Comparison of ENCODE assay signal across 1 cellular context in the genomic region with DNA sequence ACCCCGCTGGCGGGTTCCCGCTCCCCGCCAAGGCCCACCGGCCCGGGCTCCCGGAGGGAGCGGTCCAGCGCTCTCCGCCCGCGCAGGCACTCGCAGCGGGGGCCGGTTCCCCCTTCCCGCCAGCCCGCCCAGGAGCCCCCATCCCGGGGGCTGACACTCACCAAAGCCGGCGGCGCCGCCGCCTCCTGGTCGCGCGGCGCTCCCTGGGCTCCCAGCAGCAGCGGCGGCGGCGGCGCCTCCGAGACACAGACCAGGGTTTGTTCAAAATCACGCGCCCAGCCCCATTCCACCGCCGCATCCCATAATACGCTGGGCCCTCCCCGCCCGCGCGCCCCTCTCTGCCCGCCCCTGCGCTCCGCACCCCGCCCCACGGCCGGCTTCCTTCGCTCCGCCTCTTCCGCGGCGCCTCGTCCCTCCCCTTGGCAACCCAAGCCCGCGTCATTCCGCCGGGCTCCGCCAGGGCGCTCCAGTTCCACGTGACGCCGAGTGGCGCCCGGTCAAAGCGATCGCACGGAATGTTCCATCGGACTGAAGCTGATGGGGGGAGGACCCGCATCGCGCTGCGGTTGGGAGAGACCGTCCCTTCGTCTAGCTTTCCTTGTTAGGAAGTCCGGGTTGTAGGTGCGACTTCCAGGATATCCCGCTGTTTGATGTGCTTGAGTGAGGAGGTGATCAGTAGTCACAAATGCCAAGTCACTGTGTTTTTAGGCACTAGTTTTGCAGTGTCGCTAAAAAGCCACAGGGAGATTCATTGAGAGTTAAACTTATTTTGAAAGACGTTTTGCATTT.
TF ChIP-seq lines count a peak whose summit lies in the region.

No MANE protein-coding gene starts in this region.

TF ChIP-seq in K562, 482 proteins besides CTCF, POLR2A, EP300 and RAD21 (continued from another document and continues in another):
- TF ChIP-seq ZNF561 (CRISPR knock-in tag; conservative IDR thresholded peaks at IDR 0.05) (no peak), LCOR (CRISPR knock-in tag; IDR thresholded peaks at IDR 0.05) (peak; percentile 94), HDAC8 (tag; IDR thresholded peaks at IDR 0.05) (no peak), TCF7 (IDR thresholded peaks at IDR 0.05; ENCODE audit: borderline replicate concordance) (no peak), IFI16 (CRISPR knock-in tag; IDR thresholded peaks at IDR 0.05) (no peak), HDGF (IDR thresholded peaks at IDR 0.05) (no peak), ZNF511 (CRISPR knock-in tag; IDR thresholded peaks at IDR 0.05) (no peak; the same call in 1 of the 2 replicates), ZNF121 (CRISPR knock-in tag; conservative IDR thresholded peaks at IDR 0.05) (no peak), RUNX1 (IDR thresholded peaks at IDR 0.05; ENCODE audit: low read depth) (no peak), HNRNPH1 (optimal IDR thresholded peaks at IDR 0.05; ENCODE audit: low read depth, low read length) (no peak), ZNF324 (CRISPR knock-in tag; IDR thresholded peaks at IDR 0.05) (no peak), CBFA2T2 (conservative IDR thresholded peaks at IDR 0.05) (peak; percentile 55; the same call in 1 of the 2 replicates), HMGN3 (IDR thresholded peaks at IDR 0.05; ENCODE audit: borderline replicate concordance, extremely low read depth, insufficient read length, low read depth, low read length) (peak; percentile 91), BRCA1 (IDR thresholded peaks at IDR 0.05) (no peak), BRCA1 (CRISPR knock-in tag; IDR thresholded peaks at IDR 0.05) (no peak), HMG20A (CRISPR knock-in tag; conservative IDR thresholded peaks at IDR 0.05) (no peak), ETS2 (tag; IDR thresholded peaks at IDR 0.05; ENCODE audit: borderline replicate concordance, poor library complexity, severe bottlenecking) (no peak), CBFB (CRISPR knock-in tag; IDR thresholded peaks at IDR 0.05) (peak; percentile 79; the same call in 1 of the 2 replicates), EP400 (IDR thresholded peaks at IDR 0.05) (peak; percentile 75), MEIS2 (IDR thresholded peaks at IDR 0.05; ENCODE audit: partially characterized antibody) (no peak), FOXK1 (CRISPR knock-in tag; IDR thresholded peaks at IDR 0.05; ENCODE audit: borderline replicate concordance) (no peak), PHF8 (IDR thresholded peaks at IDR 0.05; ENCODE audit: borderline replicate concordance, low read length) (peak; percentile 66; the same call in 1 of the 2 replicates), ZNF584 (CRISPR knock-in tag; IDR thresholded peaks at IDR 0.05; ENCODE audit: low read depth) (no peak), ZNF644 (tag; IDR thresholded peaks at IDR 0.05; ENCODE audit: low read depth) (no peak), PHF21A (IDR thresholded peaks at IDR 0.05; ENCODE audit: borderline replicate concordance, low read depth) (peak; percentile 36; the same call in 1 of the 2 replicates), NUFIP1 (IDR thresholded peaks at IDR 0.05; ENCODE audit: partially characterized antibody) (peak; percentile 80), SMARCC2 (IDR thresholded peaks at IDR 0.05; ENCODE audit: low read depth) (no peak; the same call in 1 of the 2 replicates), FOSL1 (tag; conservative IDR thresholded peaks at IDR 0.05) (no peak; the same call in 1 of the 2 replicates), ZZZ3 (IDR thresholded peaks at IDR 0.05) (no peak), ATF6 (CRISPR knock-in tag; IDR thresholded peaks at IDR 0.05) (no peak), FOXK2 (conservative IDR thresholded peaks at IDR 0.05 in 1 of 2, IDR thresholded peaks at IDR 0.05 in 1 of 2; ENCODE audit: low read depth in 2 of 2) (peak; percentile 70 to 99; a peak in 3 of 4 replicates), EGR1 (conservative IDR thresholded peaks at IDR 0.05) (peak; percentile 60), TBP (optimal IDR thresholded peaks at IDR 0.05; ENCODE audit: low read depth, low read length) (peak; percentile 72), BCOR (IDR thresholded peaks at IDR 0.05) (peak; percentile 64; the same call in 1 of the 2 replicates), SIX5 (IDR thresholded peaks at IDR 0.05; ENCODE audit: borderline replicate concordance in 1 of 2, insufficient read depth in 1 of 2, low read depth in 1 of 2, low read length in 2 of 2) (peak; percentile 46 to 59; a peak in 3 of 4 replicates), MAFF (IDR thresholded peaks at IDR 0.05; ENCODE audit: low read length) (peak; percentile 82), ADNP (tag; IDR thresholded peaks at IDR 0.05) (no peak), CHD2 (IDR thresholded peaks at IDR 0.05; ENCODE audit: low read depth, low read length) (peak; percentile 32; the same call in 1 of the 2 replicates), TAF1 (IDR thresholded peaks at IDR 0.05; ENCODE audit: control insufficient read depth, extremely low read depth, insufficient read depth, low read length, severe bottlenecking) (peak; percentile 29), POLR2AphosphoS2 (IDR thresholded peaks at IDR 0.05; ENCODE audit: low read length) (0 out of 2 replicates have a peak, but pooled peaks have one; percentile 44), ZNF77 (CRISPR knock-in tag; IDR thresholded peaks at IDR 0.05) (no peak), NR2F6 (CRISPR knock-in tag; IDR thresholded peaks at IDR 0.05) (no peak), SMARCA4 (IDR thresholded peaks at IDR 0.05) (peak; percentile 75), ZNF134 (CRISPR knock-in tag; conservative IDR thresholded peaks at IDR 0.05) (no peak), MYC (IDR thresholded peaks at IDR 0.05; ENCODE audit: low read depth, low read length) (peak; percentile 92), MYC (CRISPR knock-in tag; IDR thresholded peaks at IDR 0.05; ENCODE audit: borderline replicate concordance, low read depth) (no peak), HDAC1 (IDR thresholded peaks at IDR 0.05) (peak in 1 of 2 experiments; percentile 73; a peak in 2 of 4 replicates), ZNF316 (IDR thresholded peaks at IDR 0.05) (peak; percentile 94), YY1 (IDR thresholded peaks at IDR 0.05; ENCODE audit: borderline replicate concordance in 1 of 3, control insufficient read depth in 1 of 3, extremely low read depth in 1 of 3, insufficient read depth in 3 of 3, insufficient read length in 1 of 3, insufficient replicate concordance in 2 of 3, low read depth in 1 of 3, low read length in 2 of 3) (peak in 2 of 3 experiments; percentile 66 to 67), BRD9 (IDR thresholded peaks at IDR 0.05; ENCODE audit: low read depth, partially characterized antibody) (no peak), FOXJ2 (tag; IDR thresholded peaks at IDR 0.05) (no peak), ZNF232 (CRISPR knock-in tag; IDR thresholded peaks at IDR 0.05) (no peak), XRCC5 (IDR thresholded peaks at IDR 0.05; ENCODE audit: low read depth, low read length) (peak; percentile 81; the same call in 1 of the 2 replicates)
- TF ChIP-seq, protein P1, sequence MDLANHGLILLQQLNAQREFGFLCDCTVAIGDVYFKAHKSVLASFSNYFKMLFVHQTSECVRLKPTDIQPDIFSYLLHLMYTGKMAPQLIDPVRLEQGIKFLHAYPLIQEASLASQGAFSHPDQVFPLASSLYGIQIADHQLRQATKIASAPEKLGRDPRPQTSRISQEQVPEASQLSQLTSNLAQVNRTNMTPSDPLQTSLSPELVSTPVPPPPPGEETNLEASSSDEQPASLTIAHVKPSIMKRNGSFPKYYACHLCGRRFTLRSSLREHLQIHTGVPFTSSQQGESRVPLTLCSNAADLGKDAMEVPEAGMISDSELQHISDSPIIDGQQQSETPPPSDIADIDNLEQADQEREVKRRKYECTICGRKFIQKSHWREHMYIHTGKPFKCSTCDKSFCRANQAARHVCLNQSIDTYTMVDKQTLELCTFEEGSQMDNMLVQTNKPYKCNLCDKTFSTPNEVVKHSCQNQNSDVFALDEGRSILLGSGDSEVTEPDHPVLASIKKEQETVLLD (IDR thresholded peaks at IDR 0.05) = peak; percentile 49; the same call in 1 of the 2 replicates
- TF ChIP-seq, protein P2, sequence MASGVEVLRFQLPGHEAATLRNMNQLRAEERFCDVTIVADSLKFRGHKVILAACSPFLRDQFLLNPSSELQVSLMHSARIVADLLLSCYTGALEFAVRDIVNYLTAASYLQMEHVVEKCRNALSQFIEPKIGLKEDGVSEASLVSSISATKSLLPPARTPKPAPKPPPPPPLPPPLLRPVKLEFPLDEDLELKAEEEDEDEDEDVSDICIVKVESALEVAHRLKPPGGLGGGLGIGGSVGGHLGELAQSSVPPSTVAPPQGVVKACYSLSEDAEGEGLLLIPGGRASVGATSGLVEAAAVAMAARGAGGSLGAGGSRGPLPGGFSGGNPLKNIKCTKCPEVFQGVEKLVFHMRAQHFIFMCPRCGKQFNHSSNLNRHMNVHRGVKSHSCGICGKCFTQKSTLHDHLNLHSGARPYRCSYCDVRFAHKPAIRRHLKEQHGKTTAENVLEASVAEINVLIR (CRISPR knock-in tag; IDR thresholded peaks at IDR 0.05) = peak; percentile 81
- TF ChIP-seq, protein P3, sequence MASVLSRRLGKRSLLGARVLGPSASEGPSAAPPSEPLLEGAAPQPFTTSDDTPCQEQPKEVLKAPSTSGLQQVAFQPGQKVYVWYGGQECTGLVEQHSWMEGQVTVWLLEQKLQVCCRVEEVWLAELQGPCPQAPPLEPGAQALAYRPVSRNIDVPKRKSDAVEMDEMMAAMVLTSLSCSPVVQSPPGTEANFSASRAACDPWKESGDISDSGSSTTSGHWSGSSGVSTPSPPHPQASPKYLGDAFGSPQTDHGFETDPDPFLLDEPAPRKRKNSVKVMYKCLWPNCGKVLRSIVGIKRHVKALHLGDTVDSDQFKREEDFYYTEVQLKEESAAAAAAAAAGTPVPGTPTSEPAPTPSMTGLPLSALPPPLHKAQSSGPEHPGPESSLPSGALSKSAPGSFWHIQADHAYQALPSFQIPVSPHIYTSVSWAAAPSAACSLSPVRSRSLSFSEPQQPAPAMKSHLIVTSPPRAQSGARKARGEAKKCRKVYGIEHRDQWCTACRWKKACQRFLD (CRISPR knock-in tag; IDR thresholded peaks at IDR 0.05) = no peak
- TF ChIP-seq, protein P4, sequence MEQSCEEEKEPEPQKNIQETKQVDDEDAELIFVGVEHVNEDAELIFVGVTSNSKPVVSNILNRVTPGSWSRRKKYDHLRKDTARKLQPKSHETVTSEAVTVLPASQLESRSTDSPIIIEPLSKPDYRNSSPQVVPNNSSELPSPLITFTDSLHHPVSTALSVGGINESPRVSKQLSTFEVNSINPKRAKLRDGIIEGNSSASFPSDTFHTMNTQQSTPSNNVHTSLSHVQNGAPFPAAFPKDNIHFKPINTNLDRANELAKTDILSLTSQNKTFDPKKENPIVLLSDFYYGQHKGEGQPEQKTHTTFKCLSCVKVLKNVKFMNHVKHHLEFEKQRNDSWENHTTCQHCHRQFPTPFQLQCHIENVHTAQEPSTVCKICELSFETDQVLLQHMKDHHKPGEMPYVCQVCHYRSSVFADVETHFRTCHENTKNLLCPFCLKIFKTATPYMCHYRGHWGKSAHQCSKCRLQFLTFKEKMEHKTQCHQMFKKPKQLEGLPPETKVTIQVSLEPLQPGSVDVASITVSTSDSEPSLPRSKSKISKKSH (CRISPR knock-in tag; IDR thresholded peaks at IDR 0.05) = no peak
- TF ChIP-seq, protein P5, sequence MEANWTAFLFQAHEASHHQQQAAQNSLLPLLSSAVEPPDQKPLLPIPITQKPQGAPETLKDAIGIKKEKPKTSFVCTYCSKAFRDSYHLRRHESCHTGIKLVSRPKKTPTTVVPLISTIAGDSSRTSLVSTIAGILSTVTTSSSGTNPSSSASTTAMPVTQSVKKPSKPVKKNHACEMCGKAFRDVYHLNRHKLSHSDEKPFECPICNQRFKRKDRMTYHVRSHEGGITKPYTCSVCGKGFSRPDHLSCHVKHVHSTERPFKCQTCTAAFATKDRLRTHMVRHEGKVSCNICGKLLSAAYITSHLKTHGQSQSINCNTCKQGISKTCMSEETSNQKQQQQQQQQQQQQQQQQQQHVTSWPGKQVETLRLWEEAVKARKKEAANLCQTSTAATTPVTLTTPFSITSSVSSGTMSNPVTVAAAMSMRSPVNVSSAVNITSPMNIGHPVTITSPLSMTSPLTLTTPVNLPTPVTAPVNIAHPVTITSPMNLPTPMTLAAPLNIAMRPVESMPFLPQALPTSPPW (CRISPR knock-in tag; IDR thresholded peaks at IDR 0.05) = peak; percentile 98
- TF ChIP-seq, protein P6, sequence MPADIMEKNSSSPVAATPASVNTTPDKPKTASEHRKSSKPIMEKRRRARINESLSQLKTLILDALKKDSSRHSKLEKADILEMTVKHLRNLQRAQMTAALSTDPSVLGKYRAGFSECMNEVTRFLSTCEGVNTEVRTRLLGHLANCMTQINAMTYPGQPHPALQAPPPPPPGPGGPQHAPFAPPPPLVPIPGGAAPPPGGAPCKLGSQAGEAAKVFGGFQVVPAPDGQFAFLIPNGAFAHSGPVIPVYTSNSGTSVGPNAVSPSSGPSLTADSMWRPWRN (IDR thresholded peaks at IDR 0.05; ENCODE audit: low read depth) = no peak
- TF ChIP-seq, protein P7, sequence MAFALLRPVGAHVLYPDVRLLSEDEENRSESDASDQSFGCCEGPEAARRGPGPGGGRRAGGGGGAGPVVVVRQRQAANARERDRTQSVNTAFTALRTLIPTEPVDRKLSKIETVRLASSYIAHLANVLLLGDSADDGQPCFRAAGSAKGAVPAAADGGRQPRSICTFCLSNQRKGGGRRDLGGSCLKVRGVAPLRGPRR (CRISPR knock-in tag; IDR thresholded peaks at IDR 0.05) = no peak
